Comparison of ENCODE assay signal across 1 cellular context in the genomic region with DNA sequence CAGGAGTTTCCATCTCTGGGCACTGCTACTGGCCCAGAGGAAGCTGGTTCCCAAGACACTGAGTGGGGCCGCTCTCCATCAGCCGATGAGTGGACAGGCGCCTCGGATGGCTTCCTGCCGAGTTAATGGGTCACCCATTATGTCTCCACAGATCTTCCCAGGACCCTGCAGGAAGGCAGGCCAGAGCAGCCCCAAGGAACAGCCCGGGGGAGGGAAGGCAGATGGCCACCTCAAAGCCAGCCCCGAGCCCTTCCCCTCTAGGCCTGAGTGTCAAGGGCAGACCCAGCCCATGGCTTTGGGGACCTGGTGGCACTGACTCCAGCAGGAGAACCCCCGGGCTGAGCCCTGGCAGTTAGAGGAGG.
TF ChIP-seq lines count a peak whose summit lies in the region.

No MANE protein-coding gene starts in this region.

TF ChIP-seq in HepG2, 621 proteins besides CTCF, POLR2A, EP300 and RAD21:
- TF ChIP-seq, protein P1, sequence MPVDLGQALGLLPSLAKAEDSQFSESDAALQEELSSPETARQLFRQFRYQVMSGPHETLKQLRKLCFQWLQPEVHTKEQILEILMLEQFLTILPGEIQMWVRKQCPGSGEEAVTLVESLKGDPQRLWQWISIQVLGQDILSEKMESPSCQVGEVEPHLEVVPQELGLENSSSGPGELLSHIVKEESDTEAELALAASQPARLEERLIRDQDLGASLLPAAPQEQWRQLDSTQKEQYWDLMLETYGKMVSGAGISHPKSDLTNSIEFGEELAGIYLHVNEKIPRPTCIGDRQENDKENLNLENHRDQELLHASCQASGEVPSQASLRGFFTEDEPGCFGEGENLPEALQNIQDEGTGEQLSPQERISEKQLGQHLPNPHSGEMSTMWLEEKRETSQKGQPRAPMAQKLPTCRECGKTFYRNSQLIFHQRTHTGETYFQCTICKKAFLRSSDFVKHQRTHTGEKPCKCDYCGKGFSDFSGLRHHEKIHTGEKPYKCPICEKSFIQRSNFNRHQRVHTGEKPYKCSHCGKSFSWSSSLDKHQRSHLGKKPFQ (CRISPR knock-in tag; IDR thresholded peaks at IDR 0.05; ENCODE audit: insufficient replicate concordance) = no peak
- TF ChIP-seq, protein P2, sequence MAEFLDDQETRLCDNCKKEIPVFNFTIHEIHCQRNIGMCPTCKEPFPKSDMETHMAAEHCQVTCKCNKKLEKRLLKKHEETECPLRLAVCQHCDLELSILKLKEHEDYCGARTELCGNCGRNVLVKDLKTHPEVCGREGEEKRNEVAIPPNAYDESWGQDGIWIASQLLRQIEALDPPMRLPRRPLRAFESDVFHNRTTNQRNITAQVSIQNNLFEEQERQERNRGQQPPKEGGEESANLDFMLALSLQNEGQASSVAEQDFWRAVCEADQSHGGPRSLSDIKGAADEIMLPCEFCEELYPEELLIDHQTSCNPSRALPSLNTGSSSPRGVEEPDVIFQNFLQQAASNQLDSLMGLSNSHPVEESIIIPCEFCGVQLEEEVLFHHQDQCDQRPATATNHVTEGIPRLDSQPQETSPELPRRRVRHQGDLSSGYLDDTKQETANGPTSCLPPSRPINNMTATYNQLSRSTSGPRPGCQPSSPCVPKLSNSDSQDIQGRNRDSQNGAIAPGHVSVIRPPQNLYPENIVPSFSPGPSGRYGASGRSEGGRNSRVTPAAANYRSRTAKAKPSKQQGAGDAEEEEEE (CRISPR knock-in tag; IDR thresholded peaks at IDR 0.05; ENCODE audit: borderline replicate concordance) = no peak
- TF ChIP-seq ZNF567 (CRISPR knock-in tag; IDR thresholded peaks at IDR 0.05; ENCODE audit: borderline replicate concordance) (no peak), ZMYM4 (CRISPR knock-in tag; IDR thresholded peaks at IDR 0.05) (no peak), ZMYM3 (CRISPR knock-in tag; IDR thresholded peaks at IDR 0.05) (no peak), THAP11 (CRISPR knock-in tag; IDR thresholded peaks at IDR 0.05) (no peak), TEAD2 (CRISPR knock-in tag; IDR thresholded peaks at IDR 0.05) (no peak), ZNF879 (CRISPR knock-in tag; IDR thresholded peaks at IDR 0.05) (no peak), CBFB (CRISPR knock-in tag; IDR thresholded peaks at IDR 0.05) (no peak), ZNF777 (CRISPR knock-in tag; IDR thresholded peaks at IDR 0.05) (no peak), NFE2L1 (CRISPR knock-in tag; IDR thresholded peaks at IDR 0.05; ENCODE audit: borderline replicate concordance) (no peak), ZNF235 (CRISPR knock-in tag; IDR thresholded peaks at IDR 0.05; ENCODE audit: borderline replicate concordance) (no peak), SMAD1 (CRISPR knock-in tag; IDR thresholded peaks at IDR 0.05; ENCODE audit: borderline replicate concordance, low read depth) (no peak), YEATS2 (CRISPR knock-in tag; IDR thresholded peaks at IDR 0.05; ENCODE audit: borderline replicate concordance) (no peak), GFI1 (CRISPR knock-in tag; IDR thresholded peaks at IDR 0.05; ENCODE audit: borderline replicate concordance) (no peak), MED1 (CRISPR knock-in tag; IDR thresholded peaks at IDR 0.05) (no peak)
- TF ChIP-seq, protein P3, sequence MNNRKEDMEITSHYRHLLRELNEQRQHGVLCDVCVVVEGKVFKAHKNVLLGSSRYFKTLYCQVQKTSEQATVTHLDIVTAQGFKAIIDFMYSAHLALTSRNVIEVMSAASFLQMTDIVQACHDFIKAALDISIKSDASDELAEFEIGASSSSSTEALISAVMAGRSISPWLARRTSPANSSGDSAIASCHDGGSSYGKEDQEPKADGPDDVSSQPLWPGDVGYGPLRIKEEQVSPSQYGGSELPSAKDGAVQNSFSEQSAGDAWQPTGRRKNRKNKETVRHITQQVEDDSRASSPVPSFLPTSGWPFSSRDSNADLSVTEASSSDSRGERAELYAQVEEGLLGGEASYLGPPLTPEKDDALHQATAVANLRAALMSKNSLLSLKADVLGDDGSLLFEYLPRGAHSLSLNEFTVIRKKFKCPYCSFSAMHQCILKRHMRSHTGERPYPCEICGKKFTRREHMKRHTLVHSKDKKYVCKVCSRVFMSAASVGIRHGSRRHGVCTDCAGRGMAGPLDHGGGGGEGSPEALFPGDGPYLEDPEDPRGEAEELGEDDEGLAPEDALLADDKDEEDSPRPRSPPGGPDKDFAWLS (CRISPR knock-in tag; IDR thresholded peaks at IDR 0.05; ENCODE audit: borderline replicate concordance) = no peak
- TF ChIP-seq, protein P4, sequence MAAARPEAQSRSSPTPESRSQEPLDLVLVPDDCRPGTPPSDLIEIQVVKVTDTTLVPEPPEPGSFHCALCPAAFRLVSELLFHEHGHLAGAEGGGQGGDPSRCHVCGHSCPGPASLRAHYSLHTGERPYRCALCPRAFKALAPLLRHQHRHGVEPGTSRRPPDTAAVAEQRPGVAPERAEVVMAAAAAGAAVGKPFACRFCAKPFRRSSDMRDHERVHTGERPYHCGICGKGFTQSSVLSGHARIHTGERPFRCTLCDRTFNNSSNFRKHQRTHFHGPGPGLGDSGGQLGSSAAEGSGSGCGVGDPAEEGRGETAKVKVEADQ (CRISPR knock-in tag; IDR thresholded peaks at IDR 0.05; ENCODE audit: borderline replicate concordance) = no peak
- TF ChIP-seq, protein P5, sequence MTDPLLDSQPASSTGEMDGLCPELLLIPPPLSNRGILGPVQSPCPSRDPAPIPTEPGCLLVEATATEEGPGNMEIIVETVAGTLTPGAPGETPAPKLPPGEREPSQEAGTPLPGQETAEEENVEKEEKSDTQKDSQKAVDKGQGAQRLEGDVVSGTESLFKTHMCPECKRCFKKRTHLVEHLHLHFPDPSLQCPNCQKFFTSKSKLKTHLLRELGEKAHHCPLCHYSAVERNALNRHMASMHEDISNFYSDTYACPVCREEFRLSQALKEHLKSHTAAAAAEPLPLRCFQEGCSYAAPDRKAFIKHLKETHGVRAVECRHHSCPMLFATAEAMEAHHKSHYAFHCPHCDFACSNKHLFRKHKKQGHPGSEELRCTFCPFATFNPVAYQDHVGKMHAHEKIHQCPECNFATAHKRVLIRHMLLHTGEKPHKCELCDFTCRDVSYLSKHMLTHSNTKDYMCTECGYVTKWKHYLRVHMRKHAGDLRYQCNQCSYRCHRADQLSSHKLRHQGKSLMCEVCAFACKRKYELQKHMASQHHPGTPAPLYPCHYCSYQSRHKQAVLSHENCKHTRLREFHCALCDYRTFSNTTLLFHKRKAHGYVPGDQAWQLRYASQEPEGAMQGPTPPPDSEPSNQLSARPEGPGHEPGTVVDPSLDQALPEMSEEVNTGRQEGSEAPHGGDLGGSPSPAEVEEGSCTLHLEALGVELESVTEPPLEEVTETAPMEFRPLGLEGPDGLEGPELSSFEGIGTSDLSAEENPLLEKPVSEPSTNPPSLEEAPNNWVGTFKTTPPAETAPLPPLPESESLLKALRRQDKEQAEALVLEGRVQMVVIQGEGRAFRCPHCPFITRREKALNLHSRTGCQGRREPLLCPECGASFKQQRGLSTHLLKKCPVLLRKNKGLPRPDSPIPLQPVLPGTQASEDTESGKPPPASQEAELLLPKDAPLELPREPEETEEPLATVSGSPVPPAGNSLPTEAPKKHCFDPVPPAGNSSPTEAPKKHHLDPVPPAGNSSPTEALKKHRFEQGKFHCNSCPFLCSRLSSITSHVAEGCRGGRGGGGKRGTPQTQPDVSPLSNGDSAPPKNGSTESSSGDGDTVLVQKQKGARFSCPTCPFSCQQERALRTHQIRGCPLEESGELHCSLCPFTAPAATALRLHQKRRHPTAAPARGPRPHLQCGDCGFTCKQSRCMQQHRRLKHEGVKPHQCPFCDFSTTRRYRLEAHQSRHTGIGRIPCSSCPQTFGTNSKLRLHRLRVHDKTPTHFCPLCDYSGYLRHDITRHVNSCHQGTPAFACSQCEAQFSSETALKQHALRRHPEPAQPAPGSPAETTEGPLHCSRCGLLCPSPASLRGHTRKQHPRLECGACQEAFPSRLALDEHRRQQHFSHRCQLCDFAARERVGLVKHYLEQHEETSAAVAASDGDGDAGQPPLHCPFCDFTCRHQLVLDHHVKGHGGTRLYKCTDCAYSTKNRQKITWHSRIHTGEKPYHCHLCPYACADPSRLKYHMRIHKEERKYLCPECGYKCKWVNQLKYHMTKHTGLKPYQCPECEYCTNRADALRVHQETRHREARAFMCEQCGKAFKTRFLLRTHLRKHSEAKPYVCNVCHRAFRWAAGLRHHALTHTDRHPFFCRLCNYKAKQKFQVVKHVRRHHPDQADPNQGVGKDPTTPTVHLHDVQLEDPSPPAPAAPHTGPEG (CRISPR knock-in tag; IDR thresholded peaks at IDR 0.05) = no peak
